ENCODE assay signal across 8 cellular contexts in genomic region chr10:71608863-71609768, GRCh38.
DNase-seq lines count a peak whose midpoint lies in the region; ATAC-seq, FAIRE-seq and TF ChIP-seq lines count a peak whose summit lies in the region.

No MANE protein-coding gene starts in this region.

- peak; percentile 91 for TF ChIP-seq CTCF in choroid plexus epithelial cell (conservative IDR thresholded peaks at IDR 0.05; ENCODE audit: low read depth, low read length)
- TF ChIP-seq CTCF in HepG2 (CRISPR knock-in tag; IDR thresholded peaks at IDR 0.05), result peak; percentile 87

- ATAC-seq in HepG2 (peak; percentile 82), HG02852 (IDR thresholded peaks at IDR 0.05; ENCODE audit: unreplicated experiment) (no peak)

- peaks cover 2% of the 10 kb centered on the region for H3K27me3 Mint-ChIP-seq in activated CD4-positive, alpha-beta T cell treated with anti-CD3 and anti-CD28 coated beads, Interleukin-2, amount 10 ng/mL, durations not matched to agents 7 days and 5 days

- 40% methylated on average over 19 of the region's 19 CpGs for WGBS in HepG2 (ENCODE audit: low lambda C conversion rate)

- no peaks in the 10 kb centered on the region for H3K9me3 ChIP-seq in HepG2 (ENCODE audit: low read length)

- peaks cover 0 to 7% of the 10 kb centered on the region in 2 experiments; a peak in 3 of 5 replicates for H3K27me3 ChIP-seq in HepG2 (ENCODE audit: control insufficient read depth in 1 of 2, insufficient read depth in 2 of 2, low read length in 2 of 2)

- H3K4me2 ChIP-seq in HepG2 (ENCODE audit: low read depth, low read length), result no peak overlapping the region

- TF ChIP-seq EP300 in HepG2 (IDR thresholded peaks at IDR 0.05; ENCODE audit: low read depth in 2 of 2, low read length in 2 of 2), result no peak
- no peak for TF ChIP-seq EP300 in HepG2 (CRISPR knock-in tag; IDR thresholded peaks at IDR 0.05; ENCODE audit: borderline replicate concordance)

- no peaks in the 10 kb centered on the region for H3K4me1 Mint-ChIP-seq in activated CD4-positive, alpha-beta T cell treated with anti-CD3 and anti-CD28 coated beads, Interleukin-2, amount 10 ng/mL, durations not matched to agents 7 days and 5 days

- no peak for TF ChIP-seq POLR2A in HepG2 (IDR thresholded peaks at IDR 0.05; ENCODE audit: insufficient read depth in 1 of 2, low read depth in 2 of 2, low read length in 2 of 2)

- no peak overlapping the region for H3K4me3 Mint-ChIP-seq in activated CD4-positive, alpha-beta T cell treated with anti-CD3 and anti-CD28 coated beads, Interleukin-2, amount 10 ng/mL, durations not matched to agents 7 days and 5 days

- peak; percentile 57 for DNase-seq in activated gamma-delta T cell treated with Interleukin-2 at 50 U/mL for 16 hours
- DNase-seq in activated gamma-delta T cell (lab: John Stamatoyannopoulos, UW), result no peak
- DNase-seq in NCI-H2227 (lab: John Stamatoyannopoulos, UW; ENCODE audit: unreplicated experiment), result peak; percentile 83
- peak; percentile 70 for DNase-seq in activated CD4-positive, alpha-beta T cell treated with anti-CD3 and anti-CD28 coated beads, Interleukin-2, amount 10 ng/mL, durations not matched to agents 7 days and 5 days
- peak; percentile 80 for DNase-seq in choroid plexus epithelial cell (ENCODE audit: low read depth)
- DNase-seq in HepG2 (ENCODE audit: low spot score), result peak; percentile 54
- peak; percentile 10 to 36 (median 26) for DNase-seq in stimulated activated CD4-positive, alpha-beta T cell treated with anti-CD3 and anti-CD28 coated beads, TNF-alpha, amount 100 ng/mL, for 4 hours (ENCODE audit: low read depth in 3 of 3)

- in situ Hi-C loops in HepG2 (cut with HindIII; ENCODE audit: extremely low pct_ligation_motif_present, low pct_unique_long_range_greater_than_20kb), result no loop called here

- H2AFZ ChIP-seq in HepG2 (ENCODE audit: low read length), result no peak overlapping the region

- BruUV-seq in HepG2 (replicated peaks; lab: Mats Ljungman, UMichigan), result no TSS peak

- H3K27ac Mint-ChIP-seq in activated CD4-positive, alpha-beta T cell treated with anti-CD3 and anti-CD28 coated beads, Interleukin-2, amount 10 ng/mL, durations not matched to agents 7 days and 5 days, result no peak overlapping the region

- no peaks in the 10 kb centered on the region for H3K9me3 Mint-ChIP-seq in activated CD4-positive, alpha-beta T cell treated with anti-CD3 and anti-CD28 coated beads, Interleukin-2, amount 10 ng/mL, durations not matched to agents 7 days and 5 days

- H3K79me2 ChIP-seq in HepG2 (ENCODE audit: insufficient read depth, low read length), result no peaks in the 10 kb centered on the region

- H3K36me3 ChIP-seq in HepG2 (replicated peaks in 1 of 2; ENCODE audit: control insufficient read depth in 1 of 2, insufficient read depth in 2 of 2, low read length in 2 of 2), result no peaks in the 10 kb centered on the region

- H3K4me3 ChIP-seq in choroid plexus epithelial cell (ENCODE audit: low read depth, low read length) (no peak overlapping the region), HepG2 (replicated peaks in 1 of 3; ENCODE audit: insufficient read depth in 1 of 3, low read depth in 2 of 3, low read length in 3 of 3) (no peak overlapping the region)

- peaks cover 7% of the 10 kb centered on the region; the same call in 1 of the 2 replicates for H3K4me1 ChIP-seq in HepG2 (ENCODE audit: insufficient read depth, low read length)

- H3K27ac ChIP-seq in HepG2 (ENCODE audit: extremely low read length, insufficient read depth, low read length), result no peak overlapping the region

- H3K9ac ChIP-seq in HepG2 (ENCODE audit: insufficient read depth, low read depth, low read length), result no peak overlapping the region

- no peak for FAIRE-seq in HepG2 (lab: Jason Lieb, UNC)

- intact Hi-C loops in HepG2 (cut with micrococcal nuclease; ENCODE audit: unreplicated experiment), result loop anchor here (10.0 kb wide), 1 partner anchor 294 kb away; the partner anchor contains the start of gene SLC29A3

- CTCF ChIA-PET in activated CD4-positive, alpha-beta T cell treated with anti-CD3 and anti-CD28 coated beads, Interleukin-2, amount 10 ng/mL, durations not matched to agents 7 days and 5 days (lab: Charles Lee), result interaction anchor here (0.6 to 1.5 kb wide), 11 partner anchors 16 to 303 kb away, joined by 3 to 4 read pairs (median 4); partner anchors contain the start of gene SLC29A3
- CTCF ChIA-PET in HepG2 (lab: Yijun Ruan, JAX; ENCODE audit: low intra/inter-chr PET ratio, low total read pairs), result interaction anchor here (1.1 to 2.1 kb wide), 3 partner anchors 225 to 306 kb away, joined by 4 to 7 read pairs (median 4); no protein-coding TSS in a partner anchor

- POLR2A ChIA-PET in activated CD4-positive, alpha-beta T cell treated with anti-CD3 and anti-CD28 coated beads, Interleukin-2, amount 10 ng/mL, durations not matched to agents 7 days and 5 days (lab: Charles Lee), result no interaction called here
- POLR2A ChIA-PET in HepG2 (lab: Yijun Ruan, JAX), result interaction anchor here (0.6 kb wide), 1 partner anchor 283 kb away, joined by 3 read pairs; no protein-coding TSS in a partner anchor

- H3K36me3 Mint-ChIP-seq in activated CD4-positive, alpha-beta T cell treated with anti-CD3 and anti-CD28 coated beads, Interleukin-2, amount 10 ng/mL, durations not matched to agents 7 days and 5 days (ENCODE audit: low read depth), result no peaks in the 10 kb centered on the region

- peak; percentile 40 for TF ChIP-seq RAD21 in HepG2 (CRISPR knock-in tag; IDR thresholded peaks at IDR 0.05)

- H4K20me1 ChIP-seq in HepG2 (ENCODE audit: insufficient read depth, low read length), result no peaks in the 10 kb centered on the region

TF ChIP-seq in HepG2, 621 proteins besides CTCF, POLR2A, EP300 and RAD21:
- TF ChIP-seq SMC3 (IDR thresholded peaks at IDR 0.05; ENCODE audit: low read length) (peak; percentile 73; the same call in 1 of the 2 replicates), STAG1 (CRISPR knock-in tag; IDR thresholded peaks at IDR 0.05) (peak; percentile 67), MEIS2 (CRISPR knock-in tag; IDR thresholded peaks at IDR 0.05) (no peak)
